Comparison of ENCODE assay signal across 10 cellular contexts in the genomic region with DNA sequence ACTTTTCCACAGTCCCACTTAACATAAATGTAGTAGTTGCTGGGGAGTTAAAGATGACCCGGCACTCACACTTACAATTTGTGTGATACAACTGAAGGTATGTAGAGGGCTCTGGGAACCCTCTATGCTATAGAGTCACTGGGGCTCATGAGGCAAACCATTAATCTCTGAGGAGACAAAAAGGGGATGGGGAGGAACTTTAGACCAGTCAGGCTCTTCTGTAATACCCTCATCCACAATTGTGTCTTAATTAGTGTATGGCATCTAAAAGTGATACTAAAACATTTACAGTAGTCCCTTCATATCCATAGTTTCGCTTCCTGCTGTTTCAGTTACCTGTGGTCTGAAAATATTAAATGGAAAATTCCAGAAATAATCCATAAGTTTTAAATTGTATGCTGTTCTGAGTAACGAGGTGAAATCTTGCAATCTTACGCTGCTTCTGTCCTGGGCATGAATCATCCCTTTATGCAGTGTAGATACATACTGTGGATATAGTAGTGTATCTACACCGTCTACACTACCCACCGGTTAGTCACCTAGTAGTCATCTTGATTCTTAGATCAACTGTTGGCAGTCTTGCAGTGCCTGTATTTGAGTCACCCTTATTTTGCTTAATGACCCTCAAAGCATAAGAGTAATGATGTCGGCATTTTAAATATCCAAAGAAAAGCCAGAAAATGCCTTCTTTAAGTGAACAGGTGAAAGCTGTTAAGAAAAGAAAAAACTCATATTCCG. TPM values are rescaled to one million over a fixed set of nuclear protein-coding genes. Genes with fewer than 3 reads are reported as not detected.
A peak's percentile ranks its signal among the peaks of the same experiment; 100 is the strongest.
DNase-seq lines count a peak whose midpoint lies in the region; ATAC-seq and TF ChIP-seq lines count a peak whose summit lies in the region.
"Had no signal": no experiment of that assay in that cellular context is flagged by ENCODE, and none has a peak within 500 bp of the region (broad histone marks: within the 10 kb centered on the region; RNA-seq: fewer than 3 reads in every experiment).

No MANE protein-coding gene starts in this region.

- peaks cover 21% of the 10 kb centered on the region for H3K4me1 Mint-ChIP-seq in activated T-helper 17 cell treated with anti-CD3 and anti-CD28 coated beads, Interleukin-2, amount 50 U/mL, for 72 hours

- TF ChIP-seq EP300 in sigmoid colon (IDR thresholded peaks at IDR 0.05) = no peak

- no peak overlapping the region for H3K27ac ChIP-seq in sigmoid colon
- H3K27ac ChIP-seq: KMS-11 had no signal

- peaks cover 0 to 15% (median 13%) of the 10 kb centered on the region in 4 donors for H3K4me1 ChIP-seq in sigmoid colon

- TF ChIP-seq CTCF in BJ (IDR thresholded peaks at IDR 0.05; ENCODE audit: insufficient read depth, low read depth, low read length) (no peak), HFF-Myc (IDR thresholded peaks at IDR 0.05; ENCODE audit: low read depth, low read length, missing control alignments) (no peak), kidney epithelial cell (IDR thresholded peaks at IDR 0.05; ENCODE audit: insufficient read depth, low read length, poor library complexity, severe bottlenecking) (no peak), GM10248 (IDR thresholded peaks at IDR 0.05; ENCODE audit: control extremely low read depth, extremely low read depth, low read depth, missing control alignments) (no peak), sigmoid colon (IDR thresholded peaks at IDR 0.05) (no peak)

- CTCF ChIA-PET in BJ (lab: Yijun Ruan, JAX) = no interaction called here
- CTCF ChIA-PET in GM10248 (lab: Yijun Ruan, JAX) = interaction anchor here (5.7 kb wide), 1 partner anchor 13 kb away, joined by 21 read pairs; a partner anchor contains a TSS

- H3K9me3 Mint-ChIP-seq in activated T-helper 17 cell treated with anti-CD3 and anti-CD28 coated beads, Interleukin-2, amount 50 U/mL, for 72 hours = no peaks in the 10 kb centered on the region

- 88 to 91% methylated on average over 8 of the region's 8 CpGs for WGBS in sigmoid colon, 2 donors

- TF ChIP-seq POLR2A in sigmoid colon (IDR thresholded peaks at IDR 0.05) = no peak

- H3K4me3 Mint-ChIP-seq in activated T-helper 17 cell treated with anti-CD3 and anti-CD28 coated beads, Interleukin-2, amount 50 U/mL, for 72 hours = peak overlapping the region; percentile 61

- no peaks in the 10 kb centered on the region for H3K9me3 ChIP-seq in sigmoid colon

- peaks cover 15% of the 10 kb centered on the region for H3K36me3 Mint-ChIP-seq in activated T-helper 17 cell treated with anti-CD3 and anti-CD28 coated beads, Interleukin-2, amount 50 U/mL, for 72 hours (ENCODE audit: low read depth)

- intact Hi-C loops in sigmoid colon (cut with DNase I) = no loop called here

- H3K4me3 ChIP-seq in BJ (ENCODE audit: low read depth, low read length) (no peak overlapping the region), HFF-Myc (replicated peaks; ENCODE audit: low read depth, low read length) (no peak overlapping the region), kidney epithelial cell (ENCODE audit: low read depth, low read length) (no peak overlapping the region), H7 (ENCODE audit: insufficient read depth, low read depth, low read length) (no peak overlapping the region), sigmoid colon (no peak overlapping the region)

- ATAC-seq in activated T-helper 17 cell treated with anti-CD3 and anti-CD28 coated beads, Interleukin-2, amount 50 U/mL, for 72 hours (replicated peaks) = peak; percentile 100
- no peak for ATAC-seq in GM21737 (IDR thresholded peaks at IDR 0.05; ENCODE audit: unreplicated experiment)

- H3K27me3 ChIP-seq in BJ (ENCODE audit: control insufficient read depth, insufficient read depth, low read length) (no peaks in the 10 kb centered on the region), kidney epithelial cell (ENCODE audit: control insufficient read depth, insufficient read depth, low read length) (no peaks in the 10 kb centered on the region), H7 (ENCODE audit: control insufficient read depth, insufficient read depth, low read length) (no peaks in the 10 kb centered on the region), sigmoid colon (no peaks in the 10 kb centered on the region)

- DNase-seq in BJ (ENCODE audit: low read depth) (peak; percentile 86), HFF-Myc (ENCODE audit: extremely low read depth, low read depth) (peak; percentile 74), kidney epithelial cell (ENCODE audit: low read depth) (peak; percentile 97), H7 (no peak), GM10248 (ENCODE audit: extremely low spot score) (no peak), sigmoid colon (no peak)
- DNase-seq: foreskin melanocyte had no signal

- no peaks in the 10 kb centered on the region for H3K36me3 ChIP-seq in BJ (ENCODE audit: control insufficient read depth, insufficient read depth, low read length)
- no peaks in the 10 kb centered on the region for H3K36me3 ChIP-seq in kidney epithelial cell (ENCODE audit: control insufficient read depth, insufficient read depth, low read length)
- no peaks in the 10 kb centered on the region for H3K36me3 ChIP-seq in H7 (replicated peaks; ENCODE audit: control insufficient read depth, insufficient read depth, low read length)
- H3K36me3 ChIP-seq in sigmoid colon = no peaks in the 10 kb centered on the region

- POLR2A ChIA-PET in BJ (lab: Charles Lee) (no interaction called here), GM10248 (lab: Yijun Ruan, JAX) (no interaction called here)

- H3K27ac Mint-ChIP-seq in activated T-helper 17 cell treated with anti-CD3 and anti-CD28 coated beads, Interleukin-2, amount 50 U/mL, for 72 hours = peak overlapping the region; percentile 81

- no peaks in the 10 kb centered on the region for H3K27me3 Mint-ChIP-seq in activated T-helper 17 cell treated with anti-CD3 and anti-CD28 coated beads, Interleukin-2, amount 50 U/mL, for 72 hours

RNA-seq across cellular contexts. Expression of a gene that starts 12.2 kb away (rescaled TPM):
- 9.3 and 11.4 TPM in 2 replicates for polyA plus RNA-seq in BJ (2011; rRNA removed)
- polyA minus RNA-seq in BJ (2011; rRNA and poly(A)+ RNA removed) = 9.3 and 11.4 TPM in 2 replicates
- 10 to 100 TPM; 35.9 to 41.7 TPM for total RNA-seq in activated T-helper 17 cell treated with anti-CD3 and anti-CD28 coated beads, Interleukin-2, amount 50 U/mL, for 72 hours
- total RNA-seq in kidney epithelial cell = 22.5 and 23.7 TPM in 2 replicates
- 16.1 and 23.6 TPM in 2 replicates for total RNA-seq in H7 (2014; rRNA removed; shearing (Covaris generic))
- 10 to 100 TPM; 11.8 to 17.7 (median 13.1) TPM for total RNA-seq in sigmoid colon
- polyA plus RNA-seq in sigmoid colon = 1 to 10 TPM; 1.8 to 8.6 (median 3.7) TPM

RNA-seq across cellular contexts. Expression of a gene that starts 33.0 kb away (rescaled TPM):
- polyA plus RNA-seq in BJ (2011; rRNA removed) (not detected in 2 replicates), sigmoid colon (10 to 100 TPM; 25.8 to 48.1 (median 37.7) TPM)
- not detected in 2 replicates for polyA minus RNA-seq in BJ (2011; rRNA and poly(A)+ RNA removed)
- total RNA-seq in activated T-helper 17 cell treated with anti-CD3 and anti-CD28 coated beads, Interleukin-2, amount 50 U/mL, for 72 hours = under 1 TPM in 1 of 2 donors, not detected in 1; 0.19 TPM
- total RNA-seq in kidney epithelial cell (not detected in 2 replicates), sigmoid colon (1 to 10 TPM in 1 of 4 donors, not detected in 3; 1.8 TPM)
- not detected in 2 replicates for total RNA-seq in H7 (2014; rRNA removed; shearing (Covaris generic))

RNA-seq across cellular contexts. Expression of a gene that starts 49.8 kb away (rescaled TPM):
- polyA plus RNA-seq in BJ (2011; rRNA removed) (12.0 and 19.4 TPM in 2 replicates), sigmoid colon (1 to 10 TPM; 3.9 to 9.3 (median 4.2) TPM)
- 18.9 and 22.9 TPM in 2 replicates for polyA minus RNA-seq in BJ (2011; rRNA and poly(A)+ RNA removed)
- 10 to 100 TPM in 1 of 2 donors, 1 to 10 TPM in 1; 9.7 to 10.3 TPM for total RNA-seq in activated T-helper 17 cell treated with anti-CD3 and anti-CD28 coated beads, Interleukin-2, amount 50 U/mL, for 72 hours
- total RNA-seq in kidney epithelial cell (10.6 and 15.0 TPM in 2 replicates), sigmoid colon (10 to 100 TPM; 10.7 to 21.9 (median 12.6) TPM)
- 34.0 and 44.0 TPM in 2 replicates for total RNA-seq in H7 (2014; rRNA removed; shearing (Covaris generic))

Comparison
In these comparisons a context has a peak if more than half of its experiments do, and no peak if none do; other contexts are left out.
1. DNase-seq: peak in BJ (single experiment), HFF-Myc (single experiment) and kidney epithelial cell (single experiment); none in H7 (single experiment), GM10248 (single experiment) and sigmoid colon (single experiment).